In genomic region chr15:63501256-63502089, GRCh38 we compare ENCODE assay signal across 1 cellular context.
A peak's percentile ranks its signal among the peaks of the same experiment; 100 is the strongest.
TF ChIP-seq lines count a peak whose summit lies in the region.

No MANE protein-coding gene starts in this region.

TF ChIP-seq in HepG2, 621 proteins besides CTCF, POLR2A, EP300 and RAD21 (continued from another document and continues in another):
- TF ChIP-seq SAP130 (CRISPR knock-in tag; IDR thresholded peaks at IDR 0.05; ENCODE audit: low read depth) (peak; percentile 81), ZMAT5 (CRISPR knock-in tag; IDR thresholded peaks at IDR 0.05; ENCODE audit: borderline replicate concordance, low read depth) (no peak), ATRX (CRISPR knock-in tag; IDR thresholded peaks at IDR 0.05; ENCODE audit: borderline replicate concordance) (no peak), FOXJ3 (CRISPR knock-in tag; IDR thresholded peaks at IDR 0.05; ENCODE audit: borderline replicate concordance) (no peak), ZBED4 (CRISPR knock-in tag; IDR thresholded peaks at IDR 0.05; ENCODE audit: borderline replicate concordance) (no peak), ZMYM3 (CRISPR knock-in tag; IDR thresholded peaks at IDR 0.05) (peak; percentile 45; the same call in 1 of the 2 replicates), MATR3 (CRISPR knock-in tag; IDR thresholded peaks at IDR 0.05) (no peak), PHF5A (CRISPR knock-in tag; IDR thresholded peaks at IDR 0.05; ENCODE audit: low read depth, unreplicated experiment) (no peak), SP4 (CRISPR knock-in tag; IDR thresholded peaks at IDR 0.05) (no peak), ZNF550 (CRISPR knock-in tag; IDR thresholded peaks at IDR 0.05; ENCODE audit: borderline replicate concordance) (no peak), PRDM15 (CRISPR knock-in tag; IDR thresholded peaks at IDR 0.05) (no peak), ZNF317 (CRISPR knock-in tag; IDR thresholded peaks at IDR 0.05) (0 out of 2 replicates have a peak, but pooled peaks have one; percentile 19), ZNF33A (CRISPR knock-in tag; IDR thresholded peaks at IDR 0.05; ENCODE audit: borderline replicate concordance) (no peak), HNRNPH1 (optimal IDR thresholded peaks at IDR 0.05; ENCODE audit: low read depth, low read length) (no peak), POLR2AphosphoS5 (IDR thresholded peaks at IDR 0.05; ENCODE audit: low read depth, low read length) (peak; percentile 59; the same call in 1 of the 2 replicates), ZNF362 (CRISPR knock-in tag; IDR thresholded peaks at IDR 0.05; ENCODE audit: borderline replicate concordance) (no peak), JUNB (CRISPR knock-in tag; IDR thresholded peaks at IDR 0.05; ENCODE audit: borderline replicate concordance) (no peak), MTF1 (CRISPR knock-in tag; IDR thresholded peaks at IDR 0.05) (no peak), ZNF207 (IDR thresholded peaks at IDR 0.05; ENCODE audit: borderline replicate concordance) (no peak), SP2 (CRISPR knock-in tag; IDR thresholded peaks at IDR 0.05) (no peak), IRF1 (CRISPR knock-in tag; IDR thresholded peaks at IDR 0.05; ENCODE audit: low read depth) (no peak), ZNF331 (CRISPR knock-in tag; IDR thresholded peaks at IDR 0.05) (no peak), ZNF720 (CRISPR knock-in tag; IDR thresholded peaks at IDR 0.05) (no peak), CBX5 (CRISPR knock-in tag; IDR thresholded peaks at IDR 0.05; ENCODE audit: borderline replicate concordance) (no peak), ZNF781 (CRISPR knock-in tag; IDR thresholded peaks at IDR 0.05; ENCODE audit: borderline replicate concordance, not compliant biosample characterization) (no peak), CREM (IDR thresholded peaks at IDR 0.05) (no peak), CREM (CRISPR knock-in tag; IDR thresholded peaks at IDR 0.05) (no peak), ETV6 (CRISPR knock-in tag; conservative IDR thresholded peaks at IDR 0.05) (no peak), NCOR1 (IDR thresholded peaks at IDR 0.05; ENCODE audit: borderline replicate concordance, low read length) (no peak), BORCS8-MEF2B (CRISPR knock-in tag; IDR thresholded peaks at IDR 0.05) (0 out of 2 replicates have a peak, but pooled peaks have one; percentile 50), BCL6 (CRISPR knock-in tag; IDR thresholded peaks at IDR 0.05) (no peak), ELK4 (CRISPR knock-in tag; IDR thresholded peaks at IDR 0.05; ENCODE audit: borderline replicate concordance) (no peak), TBX2 (CRISPR knock-in tag; IDR thresholded peaks at IDR 0.05; ENCODE audit: borderline replicate concordance) (no peak), ZNF660 (CRISPR knock-in tag; IDR thresholded peaks at IDR 0.05; ENCODE audit: borderline replicate concordance, low read depth) (no peak), CREBL2 (CRISPR knock-in tag; IDR thresholded peaks at IDR 0.05; ENCODE audit: borderline replicate concordance) (no peak), ATF6 (CRISPR knock-in tag; conservative IDR thresholded peaks at IDR 0.05) (no peak), ZBTB4 (CRISPR knock-in tag; IDR thresholded peaks at IDR 0.05; ENCODE audit: borderline replicate concordance) (no peak), NONO (IDR thresholded peaks at IDR 0.05) (no peak), NONO (CRISPR knock-in tag; conservative IDR thresholded peaks at IDR 0.05) (no peak), CHD2 (IDR thresholded peaks at IDR 0.05; ENCODE audit: low read depth, low read length) (no peak), ONECUT2 (CRISPR knock-in tag; IDR thresholded peaks at IDR 0.05) (no peak), FOSL1 (CRISPR knock-in tag; IDR thresholded peaks at IDR 0.05; ENCODE audit: borderline replicate concordance) (no peak), ZNF235 (CRISPR knock-in tag; IDR thresholded peaks at IDR 0.05; ENCODE audit: borderline replicate concordance) (no peak), KLF12 (CRISPR knock-in tag; IDR thresholded peaks at IDR 0.05; ENCODE audit: borderline replicate concordance) (no peak), ETS1 (CRISPR knock-in tag; IDR thresholded peaks at IDR 0.05) (no peak), ZNF333 (CRISPR knock-in tag; IDR thresholded peaks at IDR 0.05; ENCODE audit: borderline replicate concordance) (no peak), ZNF615 (CRISPR knock-in tag; IDR thresholded peaks at IDR 0.05; ENCODE audit: borderline replicate concordance) (no peak), ZNF766 (CRISPR knock-in tag; IDR thresholded peaks at IDR 0.05; ENCODE audit: borderline replicate concordance) (no peak)
